ENCODE assay signal across 1 cellular context in the genomic region with DNA sequence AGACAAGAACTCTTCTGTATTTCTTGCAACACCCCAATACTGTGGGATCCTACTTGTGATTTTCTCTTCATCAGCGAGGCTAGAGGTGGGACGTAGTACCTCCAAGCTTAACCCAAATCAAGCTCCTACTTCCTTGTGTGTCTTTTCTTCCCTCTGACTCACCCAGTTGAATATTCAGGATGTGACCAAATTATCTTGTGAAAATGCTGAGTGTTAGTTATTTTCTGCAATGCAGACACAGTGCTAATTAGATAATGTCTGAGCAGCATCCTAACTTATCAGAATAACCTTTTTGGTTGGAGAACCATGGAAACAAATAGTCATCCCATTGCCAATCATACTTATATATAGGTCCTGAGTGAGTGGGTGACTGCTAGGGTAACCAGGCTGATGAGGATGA.
TF ChIP-seq lines count a peak whose summit lies in the region.

No MANE protein-coding gene starts in this region.

TF ChIP-seq in SK-N-SH treated with all-trans-retinoic acid at 6 μM for 48 hours, 23 proteins besides CTCF, POLR2A, EP300 and RAD21 (continued from another document):
- TF ChIP-seq CSRNP3 (CRISPR knock-in tag; IDR thresholded peaks at IDR 0.05), result no peak
- no peak for TF ChIP-seq GLIS3 (CRISPR knock-in tag; IDR thresholded peaks at IDR 0.05)
